7 cellular contexts compared by ENCODE assay signal in genomic region chr10:30697221-30697620, GRCh38.
DNase-seq lines count a peak whose midpoint lies in the region; ATAC-seq and TF ChIP-seq lines count a peak whose summit lies in the region.
"Not testable (repeated sequence)": the region's sequence is repeated elsewhere in the genome, so short reads cannot be mapped to it uniquely, and the experiment has no call there.

No MANE protein-coding gene starts in this region.

- not testable (repeated sequence) for H4K20me1 ChIP-seq in DND-41 (ENCODE audit: insufficient read depth, low read length)

- H3K36me3 Mint-ChIP-seq in T-cell; activated naive CD4-positive, alpha-beta T cell treated with anti-CD3 and anti-CD28 coated beads for 36 hours (ENCODE audit: low read depth); activated naive CD8-positive, alpha-beta T cell treated with anti-CD3 and anti-CD28 coated beads, Interleukin-2, amount 50 U/mL, for 24 hours (ENCODE audit: low read depth); naive thymus-derived CD8-positive, alpha-beta T cell: not testable (repeated sequence)
- H3K36me3 Mint-ChIP-seq in activated CD4-positive, alpha-beta T cell treated with anti-CD3 and anti-CD28 coated beads, Interleukin-2, amount 10 ng/mL, durations not matched to agents 7 days and 5 days (ENCODE audit: low read depth): peaks cover 34% of the 10 kb centered on the region

- H3K36me3 ChIP-seq in DND-41 (ENCODE audit: insufficient read depth, low read length): not testable (repeated sequence)

- not testable (repeated sequence) for H2AFZ ChIP-seq in DND-41 (ENCODE audit: low read depth, low read length)

- not testable (repeated sequence) for H3K27me3 Mint-ChIP-seq in T-cell; activated CD4-positive, alpha-beta T cell treated with anti-CD3 and anti-CD28 coated beads, Interleukin-2, amount 10 ng/mL, durations not matched to agents 7 days and 5 days; activated naive CD4-positive, alpha-beta T cell treated with anti-CD3 and anti-CD28 coated beads for 36 hours (ENCODE audit: low read depth); activated naive CD8-positive, alpha-beta T cell treated with anti-CD3 and anti-CD28 coated beads, Interleukin-2, amount 50 U/mL, for 24 hours; naive thymus-derived CD8-positive, alpha-beta T cell

- H3K4me3 ChIP-seq in DND-41 (ENCODE audit: low read depth in 1 of 2, low read length in 2 of 2): not testable (repeated sequence)

- peak overlapping the region; percentile 77 to 93 for H3K27ac Mint-ChIP-seq in T-cell
- H3K27ac Mint-ChIP-seq in activated CD4-positive, alpha-beta T cell treated with anti-CD3 and anti-CD28 coated beads, Interleukin-2, amount 10 ng/mL, durations not matched to agents 7 days and 5 days: peak overlapping the region; percentile 86
- peak overlapping the region; percentile 67 for H3K27ac Mint-ChIP-seq in activated naive CD4-positive, alpha-beta T cell treated with anti-CD3 and anti-CD28 coated beads for 36 hours
- peak overlapping the region; percentile 82 for H3K27ac Mint-ChIP-seq in activated naive CD8-positive, alpha-beta T cell treated with anti-CD3 and anti-CD28 coated beads, Interleukin-2, amount 50 U/mL, for 24 hours
- peak overlapping the region; percentile 67 to 94 (median 84) for H3K27ac Mint-ChIP-seq in naive thymus-derived CD8-positive, alpha-beta T cell

- CTCF ChIA-PET in T-cell (lab: Charles Lee): interaction anchor here (0.5 to 1.2 kb wide), 4 partner anchors 10 to 1085 kb away, joined by 3 to 10 read pairs (median 4); no protein-coding TSS in a partner anchor
- CTCF ChIA-PET in activated CD4-positive, alpha-beta T cell treated with anti-CD3 and anti-CD28 coated beads, Interleukin-2, amount 10 ng/mL, durations not matched to agents 7 days and 5 days (lab: Charles Lee): interaction anchor here (1.0 to 3.7 kb wide), 2 partner anchors 11 kb away, joined by 4 to 27 read pairs; no protein-coding TSS in a partner anchor
- CTCF ChIA-PET in activated naive CD4-positive, alpha-beta T cell treated with anti-CD3 and anti-CD28 coated beads for 36 hours (lab: Charles Lee): interaction anchor here (1.2 to 3.9 kb wide), 3 partner anchors 10 to 29 kb away, joined by 3 to 23 read pairs (median 3); no protein-coding TSS in a partner anchor

- not testable (repeated sequence) for H3K4me2 ChIP-seq in DND-41 (ENCODE audit: insufficient read depth, low read length)

- H3K27ac ChIP-seq in DND-41 (ENCODE audit: low read length): not testable (repeated sequence)

- peak overlapping the region; percentile 13 to 60 (median 21) for H3K4me3 Mint-ChIP-seq in T-cell
- H3K4me3 Mint-ChIP-seq in activated CD4-positive, alpha-beta T cell treated with anti-CD3 and anti-CD28 coated beads, Interleukin-2, amount 10 ng/mL, durations not matched to agents 7 days and 5 days: peak overlapping the region; percentile 4
- H3K4me3 Mint-ChIP-seq in activated naive CD4-positive, alpha-beta T cell treated with anti-CD3 and anti-CD28 coated beads for 36 hours: not testable (repeated sequence)
- H3K4me3 Mint-ChIP-seq in activated naive CD8-positive, alpha-beta T cell treated with anti-CD3 and anti-CD28 coated beads, Interleukin-2, amount 50 U/mL, for 24 hours: peak overlapping the region; percentile 52
- H3K4me3 Mint-ChIP-seq in naive thymus-derived CD8-positive, alpha-beta T cell: peak overlapping the region in 9 of 10 donors; percentile 51 to 76 (median 65)

- not testable (repeated sequence) for H3K9ac ChIP-seq in DND-41 (ENCODE audit: low read depth, low read length)

- peak; percentile 28 for DNase-seq in DND-41
- peak in 1 of 34 experiments; percentile 9 for DNase-seq in T-cell
- not testable (repeated sequence) for DNase-seq in activated CD4-positive, alpha-beta T cell treated with anti-CD3 and anti-CD28 coated beads, Interleukin-2, amount 10 ng/mL, durations not matched to agents 7 days and 5 days; activated naive CD4-positive, alpha-beta T cell treated with anti-CD3 and anti-CD28 coated beads for 36 hours; activated naive CD8-positive, alpha-beta T cell treated with anti-CD3 and anti-CD28 coated beads, Interleukin-2, amount 50 U/mL, for 24 hours; naive thymus-derived CD8-positive, alpha-beta T cell
- DNase-seq in activated CD8-positive, alpha-beta memory T cell treated with anti-CD3 and anti-CD28 coated beads, Interleukin-2, amount 50 U/mL, for 48 hours: peak; percentile 59

- intact Hi-C loops in activated naive CD4-positive, alpha-beta T cell treated with anti-CD3 and anti-CD28 coated beads for 36 hours (cut with micrococcal nuclease): not testable (repeated sequence)

- peaks cover 41% of the 10 kb centered on the region for H3K4me1 ChIP-seq in DND-41 (ENCODE audit: insufficient read depth, low read length)

- H3K9me3 ChIP-seq in DND-41 (ENCODE audit: insufficient read depth, low read length, severe bottlenecking): not testable (repeated sequence)

- H3K4me1 Mint-ChIP-seq in T-cell: peaks cover 64 to 73% (median 69%) of the 10 kb centered on the region in 3 donors
- H3K4me1 Mint-ChIP-seq in activated CD4-positive, alpha-beta T cell treated with anti-CD3 and anti-CD28 coated beads, Interleukin-2, amount 10 ng/mL, durations not matched to agents 7 days and 5 days: peaks cover 82% of the 10 kb centered on the region
- H3K4me1 Mint-ChIP-seq in activated naive CD4-positive, alpha-beta T cell treated with anti-CD3 and anti-CD28 coated beads for 36 hours (ENCODE audit: low read depth): peaks cover 69% of the 10 kb centered on the region
- H3K4me1 Mint-ChIP-seq in activated naive CD8-positive, alpha-beta T cell treated with anti-CD3 and anti-CD28 coated beads, Interleukin-2, amount 50 U/mL, for 24 hours: peaks cover 90% of the 10 kb centered on the region
- H3K4me1 Mint-ChIP-seq in naive thymus-derived CD8-positive, alpha-beta T cell: peaks cover 25 to 65% (median 60%) of the 10 kb centered on the region in 4 donors

- TF ChIP-seq CTCF in DND-41 (IDR thresholded peaks at IDR 0.05; ENCODE audit: borderline replicate concordance, extremely low read depth, low read length, poor library complexity, severe bottlenecking): not testable (repeated sequence)

- not testable (repeated sequence) for H3K79me2 ChIP-seq in DND-41 (ENCODE audit: insufficient read depth, low read length)

- ATAC-seq in DND-41 (ENCODE audit: insufficient read depth, low read depth); T-cell (replicated peaks in 1 of 4); activated naive CD8-positive, alpha-beta T cell treated with anti-CD3 and anti-CD28 coated beads, Interleukin-2, amount 50 U/mL, for 24 hours; naive thymus-derived CD8-positive, alpha-beta T cell: not testable (repeated sequence)

- not testable (repeated sequence) for H3K9me3 Mint-ChIP-seq in T-cell; activated naive CD4-positive, alpha-beta T cell treated with anti-CD3 and anti-CD28 coated beads for 36 hours; activated naive CD8-positive, alpha-beta T cell treated with anti-CD3 and anti-CD28 coated beads, Interleukin-2, amount 50 U/mL, for 24 hours; naive thymus-derived CD8-positive, alpha-beta T cell
- peaks cover 15% of the 10 kb centered on the region for H3K9me3 Mint-ChIP-seq in activated CD4-positive, alpha-beta T cell treated with anti-CD3 and anti-CD28 coated beads, Interleukin-2, amount 10 ng/mL, durations not matched to agents 7 days and 5 days

- not testable (repeated sequence) for H3K27me3 ChIP-seq in DND-41 (ENCODE audit: insufficient read depth, low read length, poor library complexity)

- POLR2A ChIA-PET in T-cell (lab: Charles Lee); activated CD4-positive, alpha-beta T cell treated with anti-CD3 and anti-CD28 coated beads, Interleukin-2, amount 10 ng/mL, durations not matched to agents 7 days and 5 days (lab: Charles Lee): not testable (repeated sequence)
- POLR2A ChIA-PET in naive thymus-derived CD8-positive, alpha-beta T cell (lab: Charles Lee): interaction anchor here (1.4 to 2.5 kb wide), 2 partner anchors 8 to 12 kb away, joined by 3 to 11 read pairs; no protein-coding TSS in a partner anchor
